7 cellular contexts compared by ENCODE assay signal in the genomic region with DNA sequence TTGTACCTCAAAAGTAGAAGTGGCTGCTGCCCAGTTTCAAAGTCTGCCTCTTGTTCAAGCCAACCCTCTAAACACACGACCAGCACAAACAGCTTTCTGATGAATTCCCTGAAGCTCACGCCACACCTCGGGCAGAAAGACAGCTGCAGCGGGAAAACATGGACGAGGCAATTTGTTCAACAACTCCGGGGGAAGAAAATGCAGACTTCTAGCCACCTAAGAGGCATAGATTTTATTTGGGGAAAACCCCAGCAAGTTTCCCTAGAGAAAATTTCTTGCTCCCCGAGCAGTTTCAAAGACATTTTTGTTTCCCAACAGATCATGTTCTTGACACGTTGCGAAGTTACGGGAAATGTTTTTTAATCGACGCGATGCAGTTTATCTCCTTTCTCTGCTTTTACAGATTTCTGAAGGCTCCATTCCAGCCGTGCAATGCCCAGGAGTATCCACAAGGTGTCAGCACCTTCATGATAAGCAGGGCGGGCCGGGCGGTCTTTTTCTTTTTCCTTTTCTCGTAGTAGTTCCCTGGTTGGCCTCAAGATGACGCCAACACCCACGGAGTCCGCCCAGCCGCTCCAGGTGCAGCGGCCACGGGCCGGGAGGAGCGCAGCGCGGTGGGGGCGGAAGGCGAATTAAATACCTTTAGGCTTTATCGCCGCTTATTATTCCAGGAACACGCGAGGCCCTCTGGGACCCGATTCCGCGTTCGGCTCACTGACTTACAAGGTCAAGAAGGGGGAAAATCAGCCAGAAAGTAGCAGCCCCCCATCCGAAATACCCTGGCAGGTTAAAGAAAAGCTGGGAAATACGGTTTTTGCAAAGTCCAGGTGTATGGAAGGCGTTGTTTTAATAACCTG. TPM values are rescaled to one million over a fixed set of nuclear protein-coding genes. Genes with fewer than 3 reads are reported as not detected.
DNase-seq lines count a peak whose midpoint lies in the region; ATAC-seq and TF ChIP-seq lines count a peak whose summit lies in the region.

No MANE protein-coding gene starts in this region.

- H3K9ac ChIP-seq in liver (ENCODE audit: low read depth in 1 of 2, low read length in 2 of 2), result no peak overlapping the region

- H3K36me3 ChIP-seq in liver (ENCODE audit: control insufficient read depth in 4 of 4, insufficient read depth in 3 of 4, low read depth in 1 of 4, low read length in 3 of 4), result no peaks in the 10 kb centered on the region

- H3K4me3 ChIP-seq in GM12875 (ENCODE audit: low read depth, low read length), result no peak overlapping the region
- peak overlapping the region; percentile 55 for H3K4me3 ChIP-seq in coronary artery
- peak overlapping the region in 1 of 3 donors; percentile 16 for H3K4me3 ChIP-seq in liver (ENCODE audit: low read depth in 1 of 3, low read length in 3 of 3)

- WGBS in liver, result 2% methylated on average over 41 of the region's 41 CpGs

- peak; percentile 99 to 100 for TF ChIP-seq RAD21 in liver (IDR thresholded peaks at IDR 0.05)

- no peaks in the 10 kb centered on the region for H3K9me3 ChIP-seq in liver (ENCODE audit: control insufficient read depth in 4 of 4, low read length in 3 of 4)

- DNase-seq in NCI-H526 (lab: John Stamatoyannopoulos, UW) (peak; percentile 55 to 82), coronary artery (ENCODE audit: low spot score) (peak; percentile 93)
- DNase-seq in activated CD4-positive, alpha-beta T cell treated with anti-CD3 and anti-CD28 coated beads for 4 hours, result peak; percentile 84
- peak; percentile 79 to 85 for DNase-seq in stimulated activated CD4-positive, alpha-beta T cell treated with anti-CD3 and anti-CD28 coated beads, Interleukin-4, amount 100 ng/mL, for 48 hours (ENCODE audit: low read depth in 2 of 2)

- peaks cover 2 to 19% (median 6%) of the 10 kb centered on the region in 4 donors for H3K4me1 ChIP-seq in liver (ENCODE audit: control insufficient read depth in 4 of 4, insufficient read depth in 4 of 4, low read length in 3 of 4)

- ATAC-seq in HG03342 (IDR thresholded peaks at IDR 0.05; ENCODE audit: unreplicated experiment), result peak; percentile 72

- peak overlapping the region; percentile 65 to 76 for H3K27ac ChIP-seq in coronary artery
- no peak overlapping the region for H3K27ac ChIP-seq in liver (ENCODE audit: low read depth in 1 of 2, low read length in 2 of 2)

- peaks cover 2 to 19% (median 14%) of the 10 kb centered on the region in 4 donors for H3K27me3 ChIP-seq in liver (ENCODE audit: control insufficient read depth in 4 of 4, insufficient read depth in 4 of 4, low read length in 3 of 4)

- TF ChIP-seq CTCF in GM12875 (IDR thresholded peaks at IDR 0.05; ENCODE audit: borderline replicate concordance, insufficient read depth, low read depth, low read length) (peak; percentile 97), coronary artery (IDR thresholded peaks at IDR 0.05) (peak; percentile 100), liver (IDR thresholded peaks at IDR 0.05; ENCODE audit: low read depth, low read length, missing input control) (peak; percentile 100)

TF ChIP-seq in liver, 16 proteins besides CTCF, POLR2A, EP300 and RAD21:
- TF ChIP-seq, protein P1, sequence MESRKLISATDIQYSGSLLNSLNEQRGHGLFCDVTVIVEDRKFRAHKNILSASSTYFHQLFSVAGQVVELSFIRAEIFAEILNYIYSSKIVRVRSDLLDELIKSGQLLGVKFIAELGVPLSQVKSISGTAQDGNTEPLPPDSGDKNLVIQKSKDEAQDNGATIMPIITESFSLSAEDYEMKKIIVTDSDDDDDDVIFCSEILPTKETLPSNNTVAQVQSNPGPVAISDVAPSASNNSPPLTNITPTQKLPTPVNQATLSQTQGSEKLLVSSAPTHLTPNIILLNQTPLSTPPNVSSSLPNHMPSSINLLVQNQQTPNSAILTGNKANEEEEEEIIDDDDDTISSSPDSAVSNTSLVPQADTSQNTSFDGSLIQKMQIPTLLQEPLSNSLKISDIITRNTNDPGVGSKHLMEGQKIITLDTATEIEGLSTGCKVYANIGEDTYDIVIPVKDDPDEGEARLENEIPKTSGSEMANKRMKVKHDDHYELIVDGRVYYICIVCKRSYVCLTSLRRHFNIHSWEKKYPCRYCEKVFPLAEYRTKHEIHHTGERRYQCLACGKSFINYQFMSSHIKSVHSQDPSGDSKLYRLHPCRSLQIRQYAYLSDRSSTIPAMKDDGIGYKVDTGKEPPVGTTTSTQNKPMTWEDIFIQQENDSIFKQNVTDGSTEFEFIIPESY (IDR thresholded peaks at IDR 0.05), result no peak
- TF ChIP-seq HNF4A (conservative IDR thresholded peaks at IDR 0.05) (no peak), YY1 (IDR thresholded peaks at IDR 0.05) (peak; percentile 69)

RNA-seq across cellular contexts. Expression of a gene that starts 2.9 kb away (rescaled TPM):
- total RNA-seq in liver, result under 1 TPM; 0.08 to 0.09 TPM
- under 1 TPM in 1 of 2 donors, not detected in 1; 0.03 TPM for polyA plus RNA-seq in liver

RNA-seq across cellular contexts. Expression of a gene that starts 8.7 kb away (rescaled TPM):
- 1 to 10 TPM; 7.7 to 8.1 TPM for total RNA-seq in liver
- polyA plus RNA-seq in liver, result 1 to 10 TPM; 4.6 to 5.3 TPM

RNA-seq across cellular contexts. Expression of a gene that starts 14.6 kb away (rescaled TPM):
- total RNA-seq in liver, result under 1 TPM in 1 of 2 donors, not detected in 1; 0.05 TPM
- under 1 TPM in 1 of 2 donors, not detected in 1; 0.06 TPM for polyA plus RNA-seq in liver

RNA-seq across cellular contexts. Expression of a gene that starts 53.4 kb away (rescaled TPM):
- total RNA-seq in liver, result under 1 TPM; 0.56 to 0.75 TPM
- polyA plus RNA-seq in liver, result 1 to 10 TPM; 1.0 to 1.2 TPM

Comparison
In these comparisons a context has a peak if more than half of its experiments do, and no peak if none do; other contexts are left out.
1. H3K27ac ChIP-seq: peak in coronary artery (2 of 2); none in liver (0 of 2).
2. Peak in every context shown above with its lines, with median percentiles within 50 percentile points of each other: CTCF ChIP-seq and DNase-seq.